In the genomic region with DNA sequence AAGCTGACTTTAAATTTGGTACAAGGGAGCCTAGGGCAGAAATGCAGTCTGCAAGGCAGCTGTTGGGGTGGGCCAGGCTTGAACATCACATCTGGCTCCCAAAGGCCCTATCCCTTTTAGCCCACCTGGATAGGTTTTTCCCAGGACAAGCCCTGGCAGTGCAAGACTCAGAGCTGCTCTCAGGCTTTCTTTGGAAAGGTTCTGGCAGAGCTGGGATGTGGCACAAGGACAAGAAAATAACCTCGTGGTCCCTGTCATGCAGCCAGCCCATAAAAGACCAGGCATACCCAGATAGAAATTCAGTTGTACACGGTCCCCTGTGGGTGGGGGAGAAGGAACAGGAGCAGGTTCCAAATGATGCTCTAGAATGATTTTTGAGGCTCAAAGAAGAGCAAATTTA, we compare ENCODE assay signal across 19 cellular contexts.
DNase-seq lines count a peak whose midpoint lies in the region; ATAC-seq lines count a peak whose summit lies in the region.
"Had no signal": no experiment of that assay in that cellular context is flagged by ENCODE, and none has a peak within 500 bp of the region (broad histone marks: within the 10 kb centered on the region; RNA-seq: fewer than 3 reads in every experiment).

No MANE protein-coding gene starts in this region.

- no peak overlapping the region for H3K4me3 ChIP-seq in rectal smooth muscle tissue (ENCODE audit: low read length)

- DNase-seq in NCI-H2171 treated with DMSO at 0.1 percent for 48 hours (lab: John Stamatoyannopoulos, UW), result peak; percentile 44
- no peak for DNase-seq in NCI-H2171 (lab: John Stamatoyannopoulos, UW)
- DNase-seq in ureter (ENCODE audit: low spot score), result peak; percentile 53
- no peak for DNase-seq in activated naive CD4-positive, alpha-beta T cell treated with anti-CD3 and anti-CD28 coated beads, Interleukin-2, amount 50 U/mL, for 72 hours (ENCODE audit: low spot score in 2 of 2)
- DNase-seq in posterior vena cava (ENCODE audit: low spot score), result no peak
- DNase-seq: CD4-positive, alpha-beta T cell; EL; NCI-H1105 treated with DMSO at 0.1 percent for 48 hours; NCI-H1930; NCI-H510A; NCI-H82; SHP77 had no signal

- peaks cover 14% of the 10 kb centered on the region for H3K4me1 ChIP-seq in rectal smooth muscle tissue (ENCODE audit: control insufficient read depth, insufficient read depth, low read length)

- no peaks in the 10 kb centered on the region for H3K9me3 Mint-ChIP-seq in activated naive CD4-positive, alpha-beta T cell treated with anti-CD3 and anti-CD28 coated beads, Interleukin-2, amount 50 U/mL, for 72 hours
- H3K9me3 Mint-ChIP-seq: CD4-positive, alpha-beta T cell had no signal

- no peaks in the 10 kb centered on the region for H3K27me3 ChIP-seq in rectal smooth muscle tissue (ENCODE audit: control insufficient read depth, insufficient read depth, low read length)

- H3K36me3 ChIP-seq in rectal smooth muscle tissue (ENCODE audit: control insufficient read depth, insufficient read depth, low read length), result no peaks in the 10 kb centered on the region

- no peak for ATAC-seq in activated naive CD4-positive, alpha-beta T cell treated with anti-CD3 and anti-CD28 coated beads, Interleukin-2, amount 50 U/mL, for 72 hours
- no peak for ATAC-seq in HG02852 (IDR thresholded peaks at IDR 0.05; ENCODE audit: unreplicated experiment)
- ATAC-seq: Panc1 had no signal

- H3K9ac ChIP-seq in rectal smooth muscle tissue (ENCODE audit: low read length), result no peak overlapping the region

- intact Hi-C loops in posterior vena cava (cut with DNase I), result no loop called here

- no peak overlapping the region for H3K27ac Mint-ChIP-seq in activated naive CD4-positive, alpha-beta T cell treated with anti-CD3 and anti-CD28 coated beads, Interleukin-2, amount 50 U/mL, for 72 hours
- H3K27ac Mint-ChIP-seq: B cell; CD4-positive, alpha-beta T cell had no signal

- H3K27ac ChIP-seq in cingulate gyrus (ENCODE audit: low read depth, low read length) (peak overlapping the region; percentile 62), rectal smooth muscle tissue (ENCODE audit: low read depth, low read length) (peak overlapping the region; percentile 82)
- H3K27ac ChIP-seq: 22Rv1, HL-60 had no signal

- H3K36me3 Mint-ChIP-seq in activated naive CD4-positive, alpha-beta T cell treated with anti-CD3 and anti-CD28 coated beads, Interleukin-2, amount 50 U/mL, for 72 hours, result no peaks in the 10 kb centered on the region

Comparison
In these comparisons a context has a peak if more than half of its experiments do, and no peak if none do; other contexts are left out.
1. DNase-seq: peak in NCI-H2171 treated with DMSO at 0.1 percent for 48 hours (single experiment) and ureter (single experiment); none in NCI-H2171 (single experiment), activated naive CD4-positive, alpha-beta T cell treated with anti-CD3 and anti-CD28 coated beads, Interleukin-2, amount 50 U/mL, for 72 hours (0 of 2) and posterior vena cava (single experiment).